10 cellular contexts compared by ENCODE assay signal in the genomic region with DNA sequence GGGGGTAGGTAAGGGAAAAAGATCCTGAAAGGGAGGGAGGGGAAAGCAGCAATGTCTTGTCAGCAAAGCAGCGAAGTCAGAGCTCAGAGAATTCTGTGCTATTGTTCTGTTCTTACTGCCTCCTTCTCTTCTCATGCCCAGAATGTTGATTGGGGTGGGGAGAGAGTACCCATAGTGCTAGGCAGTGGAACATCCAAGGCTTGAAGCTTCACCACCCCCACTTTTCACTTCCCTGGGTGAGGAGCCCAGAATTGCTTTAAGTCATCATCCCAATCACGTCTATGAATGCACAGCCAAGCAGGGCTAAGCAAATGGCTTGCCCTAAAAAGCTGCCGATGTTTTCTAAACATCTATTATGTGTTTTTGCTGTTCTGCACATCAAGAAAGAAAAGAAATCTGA. TPM values are rescaled to one million over a fixed set of nuclear protein-coding genes. Genes with fewer than 3 reads are reported as not detected.
DNase-seq lines count a peak whose midpoint lies in the region; ATAC-seq, FAIRE-seq and TF ChIP-seq lines count a peak whose summit lies in the region.
"Had no signal": no experiment of that assay in that cellular context is flagged by ENCODE, and none has a peak within 500 bp of the region (broad histone marks: within the 10 kb centered on the region; RNA-seq: fewer than 3 reads in every experiment).

No MANE protein-coding gene starts in this region.

- no peak overlapping the region for H3K4me3 ChIP-seq in trophoblast cell (ENCODE audit: low read depth, low read length)
- no peak overlapping the region for H3K4me3 ChIP-seq in kidney (ENCODE audit: low read length in 2 of 2)
- no peak overlapping the region for H3K4me3 ChIP-seq in stomach
- H3K4me3 ChIP-seq: upper lobe of left lung had no signal

- H3K9me3 Mint-ChIP-seq in activated naive CD8-positive, alpha-beta T cell treated with anti-CD3 and anti-CD28 coated beads, Interleukin-2, amount 50 U/mL, for 24 hours: no peaks in the 10 kb centered on the region

- intact Hi-C loops in head of caudate nucleus (cut with DNase I): no loop called here
- intact Hi-C loops in kidney (cut with DNase I): no loop called here
- intact Hi-C loops in stomach (cut with DNase I; ENCODE audit: low total_unique reads): no loop called here

- H3K79me1 ChIP-seq in trophoblast cell (ENCODE audit: low read length): no peaks in the 10 kb centered on the region

- no peak overlapping the region for H4K12ac ChIP-seq in trophoblast cell (ENCODE audit: low read depth, low read length)

- TF ChIP-seq CTCF in kidney (IDR thresholded peaks at IDR 0.05; ENCODE audit: borderline replicate concordance, extremely low read depth, insufficient read depth) (no peak), stomach (IDR thresholded peaks at IDR 0.05) (no peak)

- H2BK120ac ChIP-seq in trophoblast cell (ENCODE audit: insufficient read depth, low read length, poor library complexity): no peak overlapping the region

- H3K23ac ChIP-seq in trophoblast cell (ENCODE audit: low read length): no peak overlapping the region

- no peak overlapping the region for H3K14ac ChIP-seq in trophoblast cell (ENCODE audit: low read length)

- TF ChIP-seq EP300 in stomach (IDR thresholded peaks at IDR 0.05): no peak

- H3K4ac ChIP-seq in trophoblast cell (ENCODE audit: low read depth, low read length): peak overlapping the region; percentile 78

- peak overlapping the region; percentile 46 for H3K18ac ChIP-seq in trophoblast cell (ENCODE audit: low read length)

- no peaks in the 10 kb centered on the region for H3K27me3 Mint-ChIP-seq in activated naive CD8-positive, alpha-beta T cell treated with anti-CD3 and anti-CD28 coated beads, Interleukin-2, amount 50 U/mL, for 24 hours

- FAIRE-seq in H54 (lab: Jason Lieb, UNC): peak; percentile 27
- no peak for FAIRE-seq in kidney (lab: Jason Lieb, UNC)

- H3K9ac ChIP-seq in trophoblast cell (ENCODE audit: low read length): no peak overlapping the region
- H3K9ac ChIP-seq in kidney (ENCODE audit: low read length in 2 of 2): no peak overlapping the region

- H3K4me3 Mint-ChIP-seq in activated naive CD8-positive, alpha-beta T cell treated with anti-CD3 and anti-CD28 coated beads, Interleukin-2, amount 50 U/mL, for 24 hours: no peak overlapping the region

- H2AK5ac ChIP-seq in trophoblast cell (ENCODE audit: low read length): no peak overlapping the region

- H3K27ac ChIP-seq in trophoblast cell (ENCODE audit: low read depth, low read length) (no peak overlapping the region), kidney (ENCODE audit: low read depth in 2 of 2, low read length in 2 of 2) (no peak overlapping the region), stomach (peak overlapping the region in 2 of 5 donors; percentile 11 to 67)

- peaks cover 75% of the 10 kb centered on the region for H3K4me1 Mint-ChIP-seq in activated naive CD8-positive, alpha-beta T cell treated with anti-CD3 and anti-CD28 coated beads, Interleukin-2, amount 50 U/mL, for 24 hours

- no peak overlapping the region for H4K8ac ChIP-seq in trophoblast cell (ENCODE audit: low read depth, low read length)

- no peak overlapping the region for H2AFZ ChIP-seq in trophoblast cell (ENCODE audit: insufficient read depth, low read length, poor library complexity)

- peaks cover 9% of the 10 kb centered on the region for H3K79me2 ChIP-seq in trophoblast cell (ENCODE audit: control insufficient read depth, insufficient read depth, low read length, poor library complexity)

- no peak overlapping the region for H3K4me2 ChIP-seq in trophoblast cell (ENCODE audit: low read length)

- no peaks in the 10 kb centered on the region for H3K36me3 Mint-ChIP-seq in activated naive CD8-positive, alpha-beta T cell treated with anti-CD3 and anti-CD28 coated beads, Interleukin-2, amount 50 U/mL, for 24 hours (ENCODE audit: low read depth)

- DNase-seq in H54 (ENCODE audit: insufficient read length, low spot score) (no peak), head of caudate nucleus (peak in 36 of 42 donors; percentile 17 to 88 (median 58)), trophoblast cell (no peak), kidney (no peak), NCI-H748 treated with DMSO at 0.1 percent for 48 hours (lab: John Stamatoyannopoulos, UW) (no peak), stomach (no peak)
- DNase-seq in activated naive CD8-positive, alpha-beta T cell treated with anti-CD3 and anti-CD28 coated beads, Interleukin-2, amount 50 U/mL, for 24 hours: no peak
- DNase-seq: GDM1 had no signal

- no peaks in the 10 kb centered on the region for H3K27me3 ChIP-seq in trophoblast cell (ENCODE audit: insufficient read depth, low read length)
- H3K27me3 ChIP-seq in stomach: no peaks in the 10 kb centered on the region
- H3K27me3 ChIP-seq: upper lobe of left lung had no signal

- no CpG with 5 or more reads among the region's 3 CpGs for WGBS in trophoblast cell (ENCODE audit: extremely low coverage, insufficient coverage, insufficient read length)
- 81 to 89% (median 84%) methylated on average over 3 of the region's 3 CpGs for WGBS in stomach, 5 donors

- H2BK12ac ChIP-seq in trophoblast cell (ENCODE audit: low read length): no peak overlapping the region

- H3K9me3 ChIP-seq in trophoblast cell (ENCODE audit: insufficient read depth, low read depth, low read length) (no peaks in the 10 kb centered on the region), kidney (ENCODE audit: control insufficient read depth in 1 of 2, low read length in 2 of 2) (no peaks in the 10 kb centered on the region), stomach (no peaks in the 10 kb centered on the region)
- H3K9me3 ChIP-seq: upper lobe of left lung had no signal

- peak overlapping the region; percentile 41 for H3K27ac Mint-ChIP-seq in activated naive CD8-positive, alpha-beta T cell treated with anti-CD3 and anti-CD28 coated beads, Interleukin-2, amount 50 U/mL, for 24 hours

- TF ChIP-seq POLR2A in H54 (IDR thresholded peaks at IDR 0.05; ENCODE audit: low read depth, low read length) (no peak), stomach (IDR thresholded peaks at IDR 0.05) (no peak)

- no peak overlapping the region for H4K91ac ChIP-seq in trophoblast cell (ENCODE audit: low read depth, low read length)

- no peak for ATAC-seq in activated naive CD8-positive, alpha-beta T cell treated with anti-CD3 and anti-CD28 coated beads, Interleukin-2, amount 50 U/mL, for 24 hours
- ATAC-seq in GM21723 (IDR thresholded peaks at IDR 0.05; ENCODE audit: unreplicated experiment): no peak

- H3K36me3 ChIP-seq in trophoblast cell (ENCODE audit: control insufficient read depth in 1 of 2, insufficient read depth in 2 of 2, low read length in 2 of 2) (no peaks in the 10 kb centered on the region), kidney (ENCODE audit: control insufficient read depth in 1 of 2, insufficient read depth in 2 of 2, low read length in 2 of 2) (no peaks in the 10 kb centered on the region), stomach (no peaks in the 10 kb centered on the region)
- H3K36me3 ChIP-seq: upper lobe of left lung had no signal

- no peak overlapping the region for H2BK5ac ChIP-seq in trophoblast cell (ENCODE audit: low read depth, low read length, poor library complexity)

- peaks cover 0 to 6% of the 10 kb centered on the region in 2 experiments for H3K4me1 ChIP-seq in trophoblast cell (ENCODE audit: control insufficient read depth in 1 of 2, insufficient read depth in 2 of 2, low read length in 2 of 2)
- H3K4me1 ChIP-seq in kidney (ENCODE audit: control insufficient read depth in 1 of 2, insufficient read depth in 1 of 2, low read depth in 1 of 2, low read length in 2 of 2): peaks cover 15 to 17% of the 10 kb centered on the region in 2 donors
- H3K4me1 ChIP-seq in stomach: peaks cover 30 to 82% (median 59%) of the 10 kb centered on the region in 4 donors

RNA-seq across cellular contexts. Expression of a gene that starts 16.5 kb away (rescaled TPM):
- polyA plus RNA-seq in trophoblast cell (2013): 51.8 and 52.2 TPM in 2 replicates
- 37.0 TPM for total RNA-seq in kidney
- polyA plus RNA-seq in kidney (ENCODE audit: insufficient read depth, low read depth, low replicate concordance): 33.4 TPM
- total RNA-seq in stomach: 10 to 100 TPM; 40.8 to 85.4 (median 43.8) TPM
- 10 to 100 TPM; 11.8 to 39.4 (median 31.2) TPM for polyA plus RNA-seq in stomach

RNA-seq across cellular contexts. Expression of a gene that starts 56.9 kb away (rescaled TPM):
- 148 and 152 TPM in 2 replicates for polyA plus RNA-seq in trophoblast cell (2013)
- total RNA-seq in kidney (24.9 TPM), stomach (10 to 100 TPM in 3 of 5 donors, not detected in 2; 16.2 to 35.0 (median 18.3) TPM)
- polyA plus RNA-seq in kidney (ENCODE audit: insufficient read depth, low read depth, low replicate concordance) (51.3 TPM), stomach (10 to 100 TPM; 46.3 to 99.9 (median 85.0) TPM)

Comparison
In these comparisons a context has a peak if more than half of its experiments do, and no peak if none do; other contexts are left out.
1. DNase-seq: peak in head of caudate nucleus (36 of 42); none in H54 (single experiment), activated naive CD8-positive, alpha-beta T cell treated with anti-CD3 and anti-CD28 coated beads, Interleukin-2, amount 50 U/mL, for 24 hours (single experiment), trophoblast cell (0 of 2), kidney (single experiment), NCI-H748 treated with DMSO at 0.1 percent for 48 hours (single experiment) and stomach (single experiment).